In genomic region chr17:72870437-72870985, GRCh38 we compare ENCODE assay signal across 32 cellular contexts.
"Had no signal": no experiment of that assay in that cellular context is flagged by ENCODE, and none has a peak within 500 bp of the region (broad histone marks: within the 10 kb centered on the region; RNA-seq: fewer than 3 reads in every experiment).

No MANE protein-coding gene starts in this region.

- H3K36me3 Mint-ChIP-seq: activated CD8-positive, alpha-beta memory T cell treated with anti-CD3 and anti-CD28 coated beads, Interleukin-2, amount 10 ng/mL, durations not matched to agents 7 days and 5 days; activated naive CD4-positive, alpha-beta T cell treated with anti-CD3 and anti-CD28 coated beads, Interleukin-2, amount 10 ng/mL, durations not matched to agents 7 days and 5 days had no signal

- DNase-seq: activated B cell treated with CpG ODN at 0.5 μM for 24 hours; activated CD4-positive, alpha-beta memory T cell treated with anti-CD3 and anti-CD28 coated beads for 36 hours; activated CD4-positive, alpha-beta T cell treated with anti-CD3 and anti-CD28 coated beads for 48 hours; activated CD8-positive, alpha-beta memory T cell treated with anti-CD3 and anti-CD28 coated beads, Interleukin-2, amount 10 ng/mL, durations not matched to agents 7 days and 5 days; activated CD8-positive, alpha-beta memory T cell treated with anti-CD3 and anti-CD28 coated beads, Interleukin-2, amount 50 U/mL, for 4 hours; activated CD8-positive, alpha-beta T cell treated with anti-CD3 and anti-CD28 coated beads, Interleukin-2, amount 10 ng/mL, durations not matched to agents 7 days and 5 days; activated gamma-delta T cell; activated naive CD4-positive, alpha-beta T cell; activated naive CD4-positive, alpha-beta T cell treated with anti-CD3 and anti-CD28 coated beads, Interleukin-2, amount 10 ng/mL, durations not matched to agents 7 days and 5 days; activated naive CD8-positive, alpha-beta T cell treated with anti-CD3 and anti-CD28 coated beads, Interleukin-2, amount 10 ng/mL, durations not matched to agents 7 days and 5 days; activated T-cell treated with anti-CD3 and anti-CD28 coated beads, Interleukin-2, amount 50 U/mL, for 1 hour; activated T-cell treated with anti-CD3 and anti-CD28 coated beads, Interleukin-2, amount 50 U/mL, for 48 hours; brain microvascular endothelial cell; dorsolateral prefrontal cortex; effector memory CD4-positive, alpha-beta T cell; endodermal cell; foreskin keratinocyte; gastrocnemius medialis; glutamatergic neuron; heart left ventricle; T-helper 17 cell; T1000; WERI-Rb-1 had no signal

- H3K4me3 ChIP-seq: ascending aorta, coronary artery, dorsolateral prefrontal cortex, gastrocnemius medialis, heart left ventricle had no signal

- ATAC-seq: activated CD4-positive, CD25-positive, alpha-beta regulatory T cell treated with anti-CD3 and anti-CD28 coated beads, Interleukin-2, amount 50 U/mL, for 24 hours; activated CD8-positive, alpha-beta memory T cell treated with anti-CD3 and anti-CD28 coated beads, Interleukin-2, amount 10 ng/mL, durations not matched to agents 7 days and 5 days; activated CD8-positive, alpha-beta T cell treated with anti-CD3 and anti-CD28 coated beads, Interleukin-2, amount 10 ng/mL, durations not matched to agents 7 days and 5 days; activated naive CD4-positive, alpha-beta T cell treated with anti-CD3 and anti-CD28 coated beads, Interleukin-2, amount 50 U/mL, for 72 hours; esophagus mucosa; foreskin keratinocyte; gastrocnemius medialis; heart left ventricle; T-helper 17 cell had no signal

- H3K4me1 ChIP-seq: ascending aorta, foreskin keratinocyte, gastrocnemius medialis, heart left ventricle had no signal

- H3K9me3 Mint-ChIP-seq: central memory CD8-positive, alpha-beta T cell; dendritic cell treated with granulocyte-macrophage colony-stimulating factor and Interleukin-4, amounts not matched to agents 40 ng/mL and 50 ng/mL, for 4 days had no signal

- H3K4me1 Mint-ChIP-seq: activated B cell treated with CpG ODN at 0.5 μM for 24 hours; activated naive CD4-positive, alpha-beta T cell treated with anti-CD3 and anti-CD28 coated beads, Interleukin-2, amount 10 ng/mL, durations not matched to agents 7 days and 5 days; endodermal cell had no signal

- H3K9me3 ChIP-seq: ascending aorta, gastrocnemius medialis had no signal

- H3K27me3 ChIP-seq: ascending aorta, brain microvascular endothelial cell, dorsolateral prefrontal cortex, foreskin keratinocyte, gastrocnemius medialis, heart left ventricle had no signal

- H3K27me3 Mint-ChIP-seq: activated B cell treated with CpG ODN at 0.5 μM for 24 hours; activated CD4-positive, alpha-beta memory T cell treated with anti-CD3 and anti-CD28 coated beads for 36 hours; activated CD8-positive, alpha-beta memory T cell treated with anti-CD3 and anti-CD28 coated beads, Interleukin-2, amount 10 ng/mL, durations not matched to agents 7 days and 5 days; activated naive CD4-positive, alpha-beta T cell treated with anti-CD3 and anti-CD28 coated beads, Interleukin-2, amount 10 ng/mL, durations not matched to agents 7 days and 5 days; activated naive CD8-positive, alpha-beta T cell treated with anti-CD3 and anti-CD28 coated beads, Interleukin-2, amount 10 ng/mL, durations not matched to agents 7 days and 5 days; central memory CD8-positive, alpha-beta T cell; dendritic cell treated with granulocyte-macrophage colony-stimulating factor and Interleukin-4, amounts not matched to agents 40 ng/mL and 50 ng/mL, for 4 days; T-helper 17 cell had no signal

- H3K27ac Mint-ChIP-seq: activated B cell treated with CpG ODN at 0.5 μM for 24 hours; activated CD4-positive, alpha-beta memory T cell treated with anti-CD3 and anti-CD28 coated beads for 36 hours; activated CD8-positive, alpha-beta memory T cell treated with anti-CD3 and anti-CD28 coated beads, Interleukin-2, amount 10 ng/mL, durations not matched to agents 7 days and 5 days; activated CD8-positive, alpha-beta T cell treated with anti-CD3 and anti-CD28 coated beads, Interleukin-2, amount 10 ng/mL, durations not matched to agents 7 days and 5 days; activated naive CD4-positive, alpha-beta T cell treated with anti-CD3 and anti-CD28 coated beads, Interleukin-2, amount 10 ng/mL, durations not matched to agents 7 days and 5 days; activated naive CD4-positive, alpha-beta T cell treated with anti-CD3 and anti-CD28 coated beads, Interleukin-2, amount 50 U/mL, for 72 hours; activated naive CD8-positive, alpha-beta T cell treated with anti-CD3 and anti-CD28 coated beads, Interleukin-2, amount 10 ng/mL, durations not matched to agents 7 days and 5 days; activated T-helper 1 cell treated with anti-CD3 and anti-CD28 coated beads, Interleukin-12 subunit alpha, Interleukin-12 subunit beta, Interleukin-2, Interleukin-4 antibody, amounts not matched to agents 30 ng/mL and 10 ng/mL and 1 ng/mL, durations not matched to agents 14 hours and 24 hours and 36 hours; dendritic cell treated with granulocyte-macrophage colony-stimulating factor and Interleukin-4, amounts not matched to agents 40 ng/mL and 50 ng/mL, for 4 days; endodermal cell; T-helper 2 cell treated with Interferon-gamma antibody and Interleukin-4, amounts not matched to agents 5 μg/mL and 100 μg/mL, for 36 hours had no signal

- H3K36me3 ChIP-seq: ascending aorta, brain microvascular endothelial cell, gastrocnemius medialis, heart left ventricle had no signal

- H3K4me3 Mint-ChIP-seq: activated B cell treated with CpG ODN at 0.5 μM for 24 hours; activated CD4-positive, alpha-beta memory T cell treated with anti-CD3 and anti-CD28 coated beads for 36 hours; activated CD8-positive, alpha-beta memory T cell treated with anti-CD3 and anti-CD28 coated beads, Interleukin-2, amount 10 ng/mL, durations not matched to agents 7 days and 5 days; activated CD8-positive, alpha-beta T cell treated with anti-CD3 and anti-CD28 coated beads, Interleukin-2, amount 10 ng/mL, durations not matched to agents 7 days and 5 days; activated naive CD4-positive, alpha-beta T cell treated with anti-CD3 and anti-CD28 coated beads, Interleukin-2, amount 10 ng/mL, durations not matched to agents 7 days and 5 days; activated naive CD8-positive, alpha-beta T cell treated with anti-CD3 and anti-CD28 coated beads, Interleukin-2, amount 10 ng/mL, durations not matched to agents 7 days and 5 days; activated T-helper 1 cell treated with anti-CD3 and anti-CD28 coated beads, Interleukin-12 subunit alpha, Interleukin-12 subunit beta, Interleukin-2, Interleukin-4 antibody, amounts not matched to agents 30 ng/mL and 10 ng/mL and 1 ng/mL, durations not matched to agents 14 hours and 24 hours and 36 hours; central memory CD8-positive, alpha-beta T cell; dendritic cell treated with granulocyte-macrophage colony-stimulating factor and Interleukin-4, amounts not matched to agents 40 ng/mL and 50 ng/mL, for 4 days; endodermal cell; T-helper 17 cell; T-helper 2 cell treated with Interferon-gamma antibody and Interleukin-4, amounts not matched to agents 5 μg/mL and 100 μg/mL, for 36 hours had no signal

- H3K27ac ChIP-seq: ascending aorta, brain microvascular endothelial cell, coronary artery, dorsolateral prefrontal cortex, foreskin keratinocyte, gastrocnemius medialis, heart left ventricle, WERI-Rb-1 had no signal
